1 cellular context compared by ENCODE assay signal in genomic region chr6:42295688-42296087, GRCh38.
TF ChIP-seq lines count a peak whose summit lies in the region.

No MANE protein-coding gene starts in this region.

TF ChIP-seq in HepG2, 621 proteins besides CTCF, POLR2A, EP300 and RAD21:
- no peak for TF ChIP-seq SMARCE1 (IDR thresholded peaks at IDR 0.05; ENCODE audit: borderline replicate concordance)
- TF ChIP-seq NBN (conservative IDR thresholded peaks at IDR 0.05): no peak
- no peak for TF ChIP-seq HNF4G (IDR thresholded peaks at IDR 0.05; ENCODE audit: borderline replicate concordance, low read depth, low read length)
- no peak for TF ChIP-seq HNF4G (CRISPR knock-in tag; IDR thresholded peaks at IDR 0.05; ENCODE audit: borderline replicate concordance, low read depth)
- TF ChIP-seq MTF2 (CRISPR knock-in tag; IDR thresholded peaks at IDR 0.05; ENCODE audit: borderline replicate concordance): no peak
- TF ChIP-seq POGZ (CRISPR knock-in tag; IDR thresholded peaks at IDR 0.05): no peak
- no peak for TF ChIP-seq ZFP36L2 (CRISPR knock-in tag; IDR thresholded peaks at IDR 0.05)
- TF ChIP-seq RFX5 (IDR thresholded peaks at IDR 0.05; ENCODE audit: low read depth, low read length): no peak
- no peak for TF ChIP-seq ZNF773 (CRISPR knock-in tag; IDR thresholded peaks at IDR 0.05; ENCODE audit: borderline replicate concordance)
- no peak for TF ChIP-seq ZNF674 (CRISPR knock-in tag; IDR thresholded peaks at IDR 0.05; ENCODE audit: low read depth)
- no peak for TF ChIP-seq SOX5 (CRISPR knock-in tag; IDR thresholded peaks at IDR 0.05; ENCODE audit: borderline replicate concordance)
- no peak for TF ChIP-seq ZKSCAN8 (CRISPR knock-in tag; IDR thresholded peaks at IDR 0.05; ENCODE audit: borderline replicate concordance)
- no peak for TF ChIP-seq ZNF83 (CRISPR knock-in tag; IDR thresholded peaks at IDR 0.05; ENCODE audit: borderline replicate concordance)
- no peak for TF ChIP-seq ZNF550 (CRISPR knock-in tag; IDR thresholded peaks at IDR 0.05; ENCODE audit: borderline replicate concordance)
